ENCODE assay signal across 2 cellular contexts in the genomic region with DNA sequence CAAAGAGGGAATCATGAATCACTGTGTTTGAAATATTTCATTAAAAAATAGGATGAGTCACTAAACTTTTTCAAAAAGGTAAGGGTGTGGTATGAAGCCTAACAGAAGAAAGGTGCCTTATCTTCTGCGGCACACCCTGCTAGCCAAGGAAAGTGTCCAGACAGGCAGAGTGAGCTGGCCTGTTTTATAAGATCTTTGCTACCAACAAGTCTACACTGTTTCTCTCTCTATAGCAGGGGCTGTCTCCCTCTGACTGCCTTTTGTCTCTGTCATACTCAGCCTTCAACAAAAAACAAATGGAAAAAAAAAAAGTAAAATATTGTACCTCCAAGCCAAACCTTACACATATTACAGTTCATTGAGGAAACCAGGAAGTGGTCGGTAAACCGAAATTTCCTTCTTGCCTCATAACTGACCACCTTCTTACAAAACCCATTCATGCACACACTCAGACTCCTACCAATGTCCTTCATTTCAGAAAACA.
TF ChIP-seq lines count a peak whose summit lies in the region.

No MANE protein-coding gene starts in this region.

TF ChIP-seq in endothelial cell of umbilical vein, 7 proteins besides CTCF, POLR2A, EP300 and RAD21:
- TF ChIP-seq GATA2 (IDR thresholded peaks at IDR 0.05; ENCODE audit: insufficient read depth, insufficient read length, low read depth, low read length) (no peak), EZH2 (IDR thresholded peaks at IDR 0.05; ENCODE audit: borderline replicate concordance, low read depth, low read length, severe bottlenecking) (no peak), FOS (IDR thresholded peaks at IDR 0.05; ENCODE audit: borderline replicate concordance, insufficient read depth, low read length) (no peak), JUN (IDR thresholded peaks at IDR 0.05; ENCODE audit: borderline replicate concordance, insufficient read depth, insufficient read length, low read depth) (no peak), MYC (IDR thresholded peaks at IDR 0.05; ENCODE audit: low read depth, low read length) (no peak), POLR2AphosphoS5 (IDR thresholded peaks at IDR 0.05; ENCODE audit: insufficient read depth, low read depth, low read length) (no peak)
- TF ChIP-seq, protein P1, sequence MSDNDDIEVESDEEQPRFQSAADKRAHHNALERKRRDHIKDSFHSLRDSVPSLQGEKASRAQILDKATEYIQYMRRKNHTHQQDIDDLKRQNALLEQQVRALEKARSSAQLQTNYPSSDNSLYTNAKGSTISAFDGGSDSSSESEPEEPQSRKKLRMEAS (IDR thresholded peaks at IDR 0.05; ENCODE audit: insufficient read depth, insufficient read length), result no peak

TF ChIP-seq in WTC11, 78 proteins besides CTCF, POLR2A, EP300 and RAD21:
- TF ChIP-seq, protein P2, sequence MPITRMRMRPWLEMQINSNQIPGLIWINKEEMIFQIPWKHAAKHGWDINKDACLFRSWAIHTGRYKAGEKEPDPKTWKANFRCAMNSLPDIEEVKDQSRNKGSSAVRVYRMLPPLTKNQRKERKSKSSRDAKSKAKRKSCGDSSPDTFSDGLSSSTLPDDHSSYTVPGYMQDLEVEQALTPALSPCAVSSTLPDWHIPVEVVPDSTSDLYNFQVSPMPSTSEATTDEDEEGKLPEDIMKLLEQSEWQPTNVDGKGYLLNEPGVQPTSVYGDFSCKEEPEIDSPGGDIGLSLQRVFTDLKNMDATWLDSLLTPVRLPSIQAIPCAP (CRISPR knock-in tag; IDR thresholded peaks at IDR 0.05), result no peak
- TF ChIP-seq OVOL2 (CRISPR knock-in tag; IDR thresholded peaks at IDR 0.05; ENCODE audit: borderline replicate concordance) (no peak), ZNF416 (CRISPR knock-in tag; IDR thresholded peaks at IDR 0.05) (no peak), RELA (CRISPR knock-in tag; IDR thresholded peaks at IDR 0.05; ENCODE audit: borderline replicate concordance) (no peak), NR1H2 (CRISPR knock-in tag; IDR thresholded peaks at IDR 0.05) (no peak), TP53 (CRISPR knock-in tag; IDR thresholded peaks at IDR 0.05) (no peak), SP1 (CRISPR knock-in tag; conservative IDR thresholded peaks at IDR 0.05) (no peak), ZNF232 (CRISPR knock-in tag; IDR thresholded peaks at IDR 0.05) (no peak), NR2C2 (CRISPR knock-in tag; IDR thresholded peaks at IDR 0.05) (no peak)
- TF ChIP-seq, protein P3, sequence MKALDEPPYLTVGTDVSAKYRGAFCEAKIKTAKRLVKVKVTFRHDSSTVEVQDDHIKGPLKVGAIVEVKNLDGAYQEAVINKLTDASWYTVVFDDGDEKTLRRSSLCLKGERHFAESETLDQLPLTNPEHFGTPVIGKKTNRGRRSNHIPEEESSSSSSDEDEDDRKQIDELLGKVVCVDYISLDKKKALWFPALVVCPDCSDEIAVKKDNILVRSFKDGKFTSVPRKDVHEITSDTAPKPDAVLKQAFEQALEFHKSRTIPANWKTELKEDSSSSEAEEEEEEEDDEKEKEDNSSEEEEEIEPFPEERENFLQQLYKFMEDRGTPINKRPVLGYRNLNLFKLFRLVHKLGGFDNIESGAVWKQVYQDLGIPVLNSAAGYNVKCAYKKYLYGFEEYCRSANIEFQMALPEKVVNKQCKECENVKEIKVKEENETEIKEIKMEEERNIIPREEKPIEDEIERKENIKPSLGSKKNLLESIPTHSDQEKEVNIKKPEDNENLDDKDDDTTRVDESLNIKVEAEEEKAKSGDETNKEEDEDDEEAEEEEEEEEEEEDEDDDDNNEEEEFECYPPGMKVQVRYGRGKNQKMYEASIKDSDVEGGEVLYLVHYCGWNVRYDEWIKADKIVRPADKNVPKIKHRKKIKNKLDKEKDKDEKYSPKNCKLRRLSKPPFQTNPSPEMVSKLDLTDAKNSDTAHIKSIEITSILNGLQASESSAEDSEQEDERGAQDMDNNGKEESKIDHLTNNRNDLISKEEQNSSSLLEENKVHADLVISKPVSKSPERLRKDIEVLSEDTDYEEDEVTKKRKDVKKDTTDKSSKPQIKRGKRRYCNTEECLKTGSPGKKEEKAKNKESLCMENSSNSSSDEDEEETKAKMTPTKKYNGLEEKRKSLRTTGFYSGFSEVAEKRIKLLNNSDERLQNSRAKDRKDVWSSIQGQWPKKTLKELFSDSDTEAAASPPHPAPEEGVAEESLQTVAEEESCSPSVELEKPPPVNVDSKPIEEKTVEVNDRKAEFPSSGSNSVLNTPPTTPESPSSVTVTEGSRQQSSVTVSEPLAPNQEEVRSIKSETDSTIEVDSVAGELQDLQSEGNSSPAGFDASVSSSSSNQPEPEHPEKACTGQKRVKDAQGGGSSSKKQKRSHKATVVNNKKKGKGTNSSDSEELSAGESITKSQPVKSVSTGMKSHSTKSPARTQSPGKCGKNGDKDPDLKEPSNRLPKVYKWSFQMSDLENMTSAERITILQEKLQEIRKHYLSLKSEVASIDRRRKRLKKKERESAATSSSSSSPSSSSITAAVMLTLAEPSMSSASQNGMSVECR (CRISPR knock-in tag; IDR thresholded peaks at IDR 0.05; ENCODE audit: borderline replicate concordance), result no peak
- TF ChIP-seq, protein P4, sequence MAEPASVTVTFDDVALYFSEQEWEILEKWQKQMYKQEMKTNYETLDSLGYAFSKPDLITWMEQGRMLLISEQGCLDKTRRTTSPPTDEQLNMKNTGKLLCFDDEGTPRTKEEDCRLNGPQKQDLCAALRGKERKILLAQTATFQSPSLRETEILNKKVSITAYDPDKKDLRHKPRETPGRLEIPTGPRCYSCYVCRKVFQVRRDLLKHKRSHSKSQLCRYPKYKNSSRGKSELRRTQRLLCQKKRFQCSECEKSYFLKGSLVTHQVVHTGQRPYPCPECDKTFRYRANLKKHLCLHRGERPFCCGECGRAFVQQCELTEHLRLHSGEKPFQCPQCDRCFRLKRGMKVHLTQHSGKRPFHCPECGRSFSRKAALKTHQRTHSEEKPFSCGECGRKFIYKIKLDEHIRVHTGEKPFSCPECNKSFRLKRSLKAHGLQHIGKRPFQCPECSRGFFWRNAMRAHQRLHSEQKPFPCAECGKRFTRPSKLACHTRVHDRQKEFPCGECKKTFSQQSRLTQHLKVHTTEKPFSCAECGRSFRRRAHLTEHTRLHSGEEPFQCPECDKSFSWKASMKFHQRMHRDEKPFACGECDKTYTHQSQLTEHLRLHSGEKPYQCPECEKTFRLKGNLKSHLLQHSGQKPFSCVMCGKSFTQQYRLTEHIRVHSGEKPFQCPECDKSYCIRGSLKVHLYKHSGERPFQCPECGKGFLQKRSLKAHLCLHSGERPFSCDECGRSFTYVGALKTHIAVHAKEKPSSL (CRISPR knock-in tag; conservative IDR thresholded peaks at IDR 0.05), result no peak
- TF ChIP-seq, protein P5, sequence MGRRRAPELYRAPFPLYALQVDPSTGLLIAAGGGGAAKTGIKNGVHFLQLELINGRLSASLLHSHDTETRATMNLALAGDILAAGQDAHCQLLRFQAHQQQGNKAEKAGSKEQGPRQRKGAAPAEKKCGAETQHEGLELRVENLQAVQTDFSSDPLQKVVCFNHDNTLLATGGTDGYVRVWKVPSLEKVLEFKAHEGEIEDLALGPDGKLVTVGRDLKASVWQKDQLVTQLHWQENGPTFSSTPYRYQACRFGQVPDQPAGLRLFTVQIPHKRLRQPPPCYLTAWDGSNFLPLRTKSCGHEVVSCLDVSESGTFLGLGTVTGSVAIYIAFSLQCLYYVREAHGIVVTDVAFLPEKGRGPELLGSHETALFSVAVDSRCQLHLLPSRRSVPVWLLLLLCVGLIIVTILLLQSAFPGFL (CRISPR knock-in tag; IDR thresholded peaks at IDR 0.05; ENCODE audit: borderline replicate concordance), result no peak
- TF ChIP-seq, protein P6, sequence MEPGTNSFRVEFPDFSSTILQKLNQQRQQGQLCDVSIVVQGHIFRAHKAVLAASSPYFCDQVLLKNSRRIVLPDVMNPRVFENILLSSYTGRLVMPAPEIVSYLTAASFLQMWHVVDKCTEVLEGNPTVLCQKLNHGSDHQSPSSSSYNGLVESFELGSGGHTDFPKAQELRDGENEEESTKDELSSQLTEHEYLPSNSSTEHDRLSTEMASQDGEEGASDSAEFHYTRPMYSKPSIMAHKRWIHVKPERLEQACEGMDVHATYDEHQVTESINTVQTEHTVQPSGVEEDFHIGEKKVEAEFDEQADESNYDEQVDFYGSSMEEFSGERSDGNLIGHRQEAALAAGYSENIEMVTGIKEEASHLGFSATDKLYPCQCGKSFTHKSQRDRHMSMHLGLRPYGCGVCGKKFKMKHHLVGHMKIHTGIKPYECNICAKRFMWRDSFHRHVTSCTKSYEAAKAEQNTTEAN (CRISPR knock-in tag; IDR thresholded peaks at IDR 0.05), result no peak
- TF ChIP-seq, protein P7, sequence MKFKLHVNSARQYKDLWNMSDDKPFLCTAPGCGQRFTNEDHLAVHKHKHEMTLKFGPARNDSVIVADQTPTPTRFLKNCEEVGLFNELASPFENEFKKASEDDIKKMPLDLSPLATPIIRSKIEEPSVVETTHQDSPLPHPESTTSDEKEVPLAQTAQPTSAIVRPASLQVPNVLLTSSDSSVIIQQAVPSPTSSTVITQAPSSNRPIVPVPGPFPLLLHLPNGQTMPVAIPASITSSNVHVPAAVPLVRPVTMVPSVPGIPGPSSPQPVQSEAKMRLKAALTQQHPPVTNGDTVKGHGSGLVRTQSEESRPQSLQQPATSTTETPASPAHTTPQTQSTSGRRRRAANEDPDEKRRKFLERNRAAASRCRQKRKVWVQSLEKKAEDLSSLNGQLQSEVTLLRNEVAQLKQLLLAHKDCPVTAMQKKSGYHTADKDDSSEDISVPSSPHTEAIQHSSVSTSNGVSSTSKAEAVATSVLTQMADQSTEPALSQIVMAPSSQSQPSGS (CRISPR knock-in tag; IDR thresholded peaks at IDR 0.05; ENCODE audit: borderline replicate concordance, low read depth), result no peak
